In the genomic region with DNA sequence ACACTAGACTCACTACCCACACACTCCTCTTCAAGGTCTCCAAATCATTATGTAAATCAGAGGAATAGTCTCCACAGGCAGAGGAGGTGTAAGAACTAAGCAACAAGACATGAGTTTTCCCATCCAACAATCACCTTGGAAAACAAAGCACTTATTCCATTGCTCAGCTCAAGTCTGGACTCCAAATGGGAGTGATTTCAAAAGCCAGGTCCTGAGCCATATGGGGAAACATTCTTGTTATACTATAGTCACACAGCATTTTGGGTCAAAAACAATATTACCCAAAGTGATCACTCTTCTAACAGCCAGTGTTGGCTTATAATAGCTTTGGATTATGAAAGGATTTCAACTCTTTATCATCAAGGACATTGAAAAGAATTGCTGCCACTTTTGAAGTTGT, we compare ENCODE assay signal across 11 cellular contexts. TPM values are rescaled to one million over a fixed set of nuclear protein-coding genes. Genes with fewer than 3 reads are reported as not detected.
DNase-seq lines count a peak whose midpoint lies in the region; ATAC-seq and TF ChIP-seq lines count a peak whose summit lies in the region.
"Had no signal": no experiment of that assay in that cellular context is flagged by ENCODE, and none has a peak within 500 bp of the region (broad histone marks: within the 10 kb centered on the region; RNA-seq: fewer than 3 reads in every experiment).

No MANE protein-coding gene starts in this region.

- H3K27ac Mint-ChIP-seq in activated T-cell treated with anti-CD3 and anti-CD28 coated beads, Interleukin-2, amount 50 U/mL, for 72 hours = peak overlapping the region; percentile 94
- peak overlapping the region; percentile 96 for H3K27ac Mint-ChIP-seq in activated CD8-positive, alpha-beta T cell treated with anti-CD3 and anti-CD28 coated beads for 36 hours

- no peaks in the 10 kb centered on the region for H3K27me3 Mint-ChIP-seq in activated T-cell treated with anti-CD3 and anti-CD28 coated beads, Interleukin-2, amount 50 U/mL, for 72 hours (ENCODE audit: low read depth)
- H3K27me3 Mint-ChIP-seq in activated CD8-positive, alpha-beta T cell treated with anti-CD3 and anti-CD28 coated beads for 36 hours = no peaks in the 10 kb centered on the region

- no peak for DNase-seq in activated T-cell treated with anti-CD3 and anti-CD28 coated beads, Interleukin-2, amount 50 U/mL, for 72 hours
- DNase-seq in activated T-cell treated with anti-CD3 and anti-CD28 coated beads, Interleukin-2, amount 50 U/mL, for 48 hours = no peak
- no peak for DNase-seq in activated CD8-positive, alpha-beta T cell treated with anti-CD3 and anti-CD28 coated beads for 36 hours
- DNase-seq in left lung (no peak), testis (no peak), cortex of kidney (lab: John Stamatoyannopoulos, UW) (no peak), RPMI8226 (no peak)

- H3K27ac ChIP-seq in left lung = peak overlapping the region; percentile 75 to 86
- H3K27ac ChIP-seq in testis = peak overlapping the region; percentile 1 to 84
- H3K27ac ChIP-seq: C4-2B, hepatocyte, SJSA1 had no signal

- CTCF ChIA-PET in activated CD8-positive, alpha-beta T cell treated with anti-CD3 and anti-CD28 coated beads for 36 hours (lab: Charles Lee) = interaction anchor here (0.6 to 3.2 kb wide), 48 partner anchors 8 to 664 kb away, joined by 3 to 89 read pairs (median 4); a partner anchor contains a TSS

- intact Hi-C loops in activated CD8-positive, alpha-beta T cell treated with anti-CD3 and anti-CD28 coated beads for 36 hours (cut with micrococcal nuclease) = loop anchor here (2.0 kb wide), 1 partner anchor 65 kb away; no protein-coding TSS in a partner anchor
- intact Hi-C loops in left lung (cut with DNase I) = loop anchor here in 1 of 2 donors (10.0 kb wide), 1 partner anchor 61 kb away; no protein-coding TSS in a partner anchor
- intact Hi-C loops in testis (cut with DNase I; ENCODE audit: low total_unique reads) = loop anchor here (10.0 kb wide), 2 partner anchors 61 to 149 kb away; a partner anchor contains a TSS

- H3K9me3 ChIP-seq in left lung = no peaks in the 10 kb centered on the region
- H3K9me3 ChIP-seq in testis = no peaks in the 10 kb centered on the region
- H3K9me3 ChIP-seq: SJSA1 had no signal

- POLR2A ChIA-PET in activated CD8-positive, alpha-beta T cell treated with anti-CD3 and anti-CD28 coated beads for 36 hours (lab: Charles Lee) = interaction anchor here (0.6 to 1.9 kb wide), 9 partner anchors 28 to 162 kb away, joined by 3 to 9 read pairs (median 5); a partner anchor contains a TSS

- TF ChIP-seq CTCF in activated CD8-positive, alpha-beta T cell treated with anti-CD3 and anti-CD28 coated beads for 36 hours (IDR thresholded peaks at IDR 0.05) = no peak
- no peak for TF ChIP-seq CTCF in left lung (IDR thresholded peaks at IDR 0.05)
- no peak for TF ChIP-seq CTCF in testis (IDR thresholded peaks at IDR 0.05)

- H3K36me3 Mint-ChIP-seq in activated T-cell treated with anti-CD3 and anti-CD28 coated beads, Interleukin-2, amount 50 U/mL, for 72 hours (ENCODE audit: insufficient read depth in 2 of 2) = no peaks in the 10 kb centered on the region
- peaks cover 2% of the 10 kb centered on the region for H3K36me3 Mint-ChIP-seq in activated CD8-positive, alpha-beta T cell treated with anti-CD3 and anti-CD28 coated beads for 36 hours (ENCODE audit: low read depth)

- H3K36me3 ChIP-seq in left lung (no peaks in the 10 kb centered on the region), testis (ENCODE audit: low read depth, missing control alignments) (no peaks in the 10 kb centered on the region)
- H3K36me3 ChIP-seq: SJSA1 had no signal

- peak overlapping the region; percentile 88 to 89 for H3K4me3 Mint-ChIP-seq in activated T-cell treated with anti-CD3 and anti-CD28 coated beads, Interleukin-2, amount 50 U/mL, for 72 hours
- peak overlapping the region; percentile 75 for H3K4me3 Mint-ChIP-seq in activated CD8-positive, alpha-beta T cell treated with anti-CD3 and anti-CD28 coated beads for 36 hours

- ATAC-seq in activated T-cell treated with anti-CD3 and anti-CD28 coated beads, Interleukin-2, amount 50 U/mL, for 72 hours (replicated peaks in 1 of 2) = no peak
- ATAC-seq in activated CD8-positive, alpha-beta T cell treated with anti-CD3 and anti-CD28 coated beads for 36 hours = no peak
- ATAC-seq in left lung = no peak
- no peak for ATAC-seq in GM18909 (IDR thresholded peaks at IDR 0.05; ENCODE audit: poor library complexity, unreplicated experiment)

- H3K4me1 ChIP-seq in left lung (peaks cover 0 to 16% of the 10 kb centered on the region in 2 donors), testis (peaks cover 8% of the 10 kb centered on the region)
- H3K4me1 ChIP-seq: SJSA1 had no signal

- H3K27me3 ChIP-seq in left lung (no peaks in the 10 kb centered on the region), testis (no peaks in the 10 kb centered on the region)
- H3K27me3 ChIP-seq: hepatocyte, SJSA1 had no signal

- no peak for TF ChIP-seq POLR2A in testis (IDR thresholded peaks at IDR 0.05)

- no peaks in the 10 kb centered on the region for H3K9me3 Mint-ChIP-seq in activated T-cell treated with anti-CD3 and anti-CD28 coated beads, Interleukin-2, amount 50 U/mL, for 72 hours
- H3K9me3 Mint-ChIP-seq in activated CD8-positive, alpha-beta T cell treated with anti-CD3 and anti-CD28 coated beads for 36 hours = no peaks in the 10 kb centered on the region

- H3K4me3 ChIP-seq in left lung (peak overlapping the region; percentile 39 to 52), testis (peak overlapping the region in 1 of 2 donors; percentile 61)
- H3K4me3 ChIP-seq: hepatocyte, SJSA1 had no signal

- peaks cover 22% of the 10 kb centered on the region for H3K4me1 Mint-ChIP-seq in activated T-cell treated with anti-CD3 and anti-CD28 coated beads, Interleukin-2, amount 50 U/mL, for 72 hours (ENCODE audit: low read depth)
- H3K4me1 Mint-ChIP-seq in activated CD8-positive, alpha-beta T cell treated with anti-CD3 and anti-CD28 coated beads for 36 hours (ENCODE audit: low read depth) = peaks cover 16% of the 10 kb centered on the region

RNA-seq across cellular contexts. Expression of a gene that starts 3.6 kb away (rescaled TPM):
- under 1 TPM in 1 of 2 donors, not detected in 1; 0.14 TPM for total RNA-seq in activated T-cell treated with anti-CD3 and anti-CD28 coated beads, Interleukin-2, amount 50 U/mL, for 72 hours
- total RNA-seq in activated CD8-positive, alpha-beta T cell treated with anti-CD3 and anti-CD28 coated beads for 36 hours = not detected
- total RNA-seq in left lung (1 to 10 TPM; 1.7 to 1.9 TPM), testis (1 to 10 TPM; 6.0 to 6.6 TPM)
- polyA plus RNA-seq in testis (ENCODE audit: insufficient read depth, low read depth, low replicate concordance) = 5.4 TPM
- total RNA-seq: hepatocyte, SJSA1 had no signal
- polyA plus RNA-seq: hepatocyte had no signal

RNA-seq across cellular contexts. Expression of a gene that starts 19.9 kb away (rescaled TPM):
- total RNA-seq in activated T-cell treated with anti-CD3 and anti-CD28 coated beads, Interleukin-2, amount 50 U/mL, for 72 hours = 10 to 100 TPM; 24.3 to 25.3 TPM
- 10 to 100 TPM; 16.0 to 16.3 TPM for total RNA-seq in activated CD8-positive, alpha-beta T cell treated with anti-CD3 and anti-CD28 coated beads for 36 hours
- 10 to 100 TPM; 16.8 to 20.4 TPM for total RNA-seq in left lung
- 10 to 100 TPM; 40.2 to 52.1 TPM for total RNA-seq in testis
- 35.0 TPM for polyA plus RNA-seq in testis (ENCODE audit: insufficient read depth, low read depth, low replicate concordance)

RNA-seq across cellular contexts. Expression of a gene that starts 55.8 kb away (rescaled TPM):
- 10 to 100 TPM; 21.9 to 24.4 TPM for total RNA-seq in activated T-cell treated with anti-CD3 and anti-CD28 coated beads, Interleukin-2, amount 50 U/mL, for 72 hours
- total RNA-seq in activated CD8-positive, alpha-beta T cell treated with anti-CD3 and anti-CD28 coated beads for 36 hours = 1 to 10 TPM; 9.7 to 9.8 TPM
- 10 to 100 TPM; 12.6 to 15.9 TPM for total RNA-seq in left lung
- 10 to 100 TPM; 20.4 to 21.1 TPM for total RNA-seq in testis
- 12.5 TPM for polyA plus RNA-seq in testis (ENCODE audit: insufficient read depth, low read depth, low replicate concordance)
